ENCODE assay signal across 8 cellular contexts in genomic region chr16:88024491-88025467, GRCh38.
DNase-seq lines count a peak whose midpoint lies in the region; ATAC-seq and TF ChIP-seq lines count a peak whose summit lies in the region.
"Not testable (repeated sequence)": the region's sequence is repeated elsewhere in the genome, so short reads cannot be mapped to it uniquely, and the experiment has no call there.

No MANE protein-coding gene starts in this region.

- H3F3A ChIP-seq in SK-N-SH (replicated peaks; ENCODE audit: insufficient read depth), result not testable (repeated sequence)

- DNase-seq in GM03348 (ENCODE audit: low spot score) (peak; percentile 74), MG63 (peak; percentile 89), SK-N-SH (peak; percentile 90), adrenal gland (peak in 5 of 7 donors; percentile 33 to 72 (median 58)), fibroblast of gingiva (ENCODE audit: low read depth) (peak; percentile 85), retina (peak; percentile 75)
- DNase-seq in left lobe of liver (ENCODE audit: low spot score), result not testable (repeated sequence)

- H3K9me3 ChIP-seq in MG63; SK-N-SH; adrenal gland (replicated peaks in 1 of 3): not testable (repeated sequence)

- not testable (repeated sequence) for H3K9me2 ChIP-seq in SK-N-SH

- intact Hi-C loops in adrenal gland (cut with DNase I), result not testable (repeated sequence)

- peak; percentile 63 for TF ChIP-seq CTCF in 22Rv1 (IDR thresholded peaks at IDR 0.05)
- TF ChIP-seq CTCF in SK-N-SH (IDR thresholded peaks at IDR 0.05), result peak; percentile 79
- peak in 3 of 6 experiments; percentile 20 to 45 (median 23) for TF ChIP-seq CTCF in adrenal gland (IDR thresholded peaks at IDR 0.05)

- not testable (repeated sequence) for H3K36me3 ChIP-seq in MG63; SK-N-SH (replicated peaks in 1 of 2; ENCODE audit: control insufficient read depth in 1 of 2, insufficient read depth in 2 of 2, low read length in 1 of 2); adrenal gland (replicated peaks in 1 of 2)

- 31% methylated on average over 30 of the region's 31 CpGs for WGBS in SK-N-SH (ENCODE audit: low lambda C conversion rate)
- WGBS in adrenal gland, 4 donors, result 74 to 79% (median 76%) methylated on average over 21 to 31 of the region's 31 CpGs

- CTCF ChIA-PET in SK-N-SH (lab: Yijun Ruan, JAX), result interaction anchor here (0.6 to 3.3 kb wide), 8 partner anchors 12 to 421 kb away, joined by 3 to 25 read pairs (median 4); no protein-coding TSS in a partner anchor

- peak; percentile 42 for ATAC-seq in left lobe of liver

- H3K9ac ChIP-seq in SK-N-SH, result peak overlapping the region; percentile 47; the same call in 1 of the 2 replicates

- not testable (repeated sequence) for H3K4me3 ChIP-seq in MG63; SK-N-SH (ENCODE audit: low read depth in 2 of 2, low read length in 1 of 2); adrenal gland

- H3K79me2 ChIP-seq in SK-N-SH (ENCODE audit: insufficient read depth), result not testable (repeated sequence)

- TF ChIP-seq POLR2A in adrenal gland (IDR thresholded peaks at IDR 0.05), result not testable (repeated sequence)

- H3K27ac ChIP-seq in 22Rv1, result not testable (repeated sequence)
- peak overlapping the region; percentile 51 to 72 for H3K27ac ChIP-seq in SK-N-SH (ENCODE audit: low read depth in 2 of 2, low read length in 1 of 2)
- peak overlapping the region in 1 of 5 donors; percentile 1 for H3K27ac ChIP-seq in adrenal gland

- POLR2A ChIA-PET in SK-N-SH (lab: Yijun Ruan, JAX), result not testable (repeated sequence)

- TF ChIP-seq RAD21 in SK-N-SH (IDR thresholded peaks at IDR 0.05; ENCODE audit: low read length), result peak; percentile 70

- not testable (repeated sequence) for H3K27me3 ChIP-seq in MG63; SK-N-SH (ENCODE audit: insufficient read depth); adrenal gland

- peaks cover 13 to 24% of the 10 kb centered on the region in 2 experiments; a peak in 2 of 4 replicates for H3K4me1 ChIP-seq in SK-N-SH (ENCODE audit: control insufficient read depth in 1 of 2, insufficient read depth in 2 of 2, low read depth in 1 of 2, low read length in 1 of 2)
- not testable (repeated sequence) for H3K4me1 ChIP-seq in adrenal gland (replicated peaks in 1 of 2)

- peak overlapping the region; percentile 61 for H3K4me2 ChIP-seq in SK-N-SH

- not testable (repeated sequence) for H4K20me1 ChIP-seq in SK-N-SH (ENCODE audit: insufficient read depth)

- TF ChIP-seq EP300 in SK-N-SH (IDR thresholded peaks at IDR 0.05; ENCODE audit: borderline replicate concordance in 1 of 2, low read depth in 1 of 2, low read length in 1 of 2), result 0 out of 4 replicates have a peak, but pooled peaks of 1 of the 2 experiments have one; percentile 16

- peak overlapping the region; percentile 4; the same call in 1 of the 2 replicates for H2AFZ ChIP-seq in SK-N-SH (ENCODE audit: low read depth)

TF ChIP-seq in SK-N-SH, 30 proteins besides CTCF, POLR2A, EP300 and RAD21:
- TF ChIP-seq MXI1 (IDR thresholded peaks at IDR 0.05; ENCODE audit: low read depth, low read length), result peak; percentile 26; the same call in 1 of the 2 replicates
- TF ChIP-seq GATA2 (CRISPR knock-in tag; IDR thresholded peaks at IDR 0.05), result 0 out of 2 replicates have a peak, but pooled peaks have one; percentile 20
- peak; percentile 73 for TF ChIP-seq SMC3 (IDR thresholded peaks at IDR 0.05; ENCODE audit: low read depth, low read length)
- TF ChIP-seq RCOR1 (IDR thresholded peaks at IDR 0.05; ENCODE audit: low read length), result peak; percentile 54; the same call in 1 of the 2 replicates
